1 cellular context compared by ENCODE assay signal in the genomic region with DNA sequence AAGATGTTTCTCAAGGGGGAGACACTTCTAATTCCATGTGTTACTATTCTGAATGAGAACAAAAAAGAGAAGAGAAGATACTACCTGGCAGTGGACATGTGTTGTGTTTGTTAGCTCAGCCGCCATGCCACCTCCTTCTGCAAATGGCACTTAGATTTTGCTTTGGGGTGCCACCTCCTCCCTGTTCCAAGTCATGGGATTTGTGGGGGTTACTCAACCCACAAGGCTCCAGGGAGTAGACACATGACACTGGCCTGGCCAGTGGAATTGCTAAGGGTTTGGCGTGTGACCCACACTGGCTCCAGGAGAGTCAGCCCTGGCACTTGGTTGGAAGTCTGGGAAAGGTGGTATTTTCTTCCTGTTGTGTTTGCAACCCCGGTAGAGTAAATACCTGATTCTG.
TF ChIP-seq lines count a peak whose summit lies in the region.

No MANE protein-coding gene starts in this region.

TF ChIP-seq in H1, 55 proteins besides CTCF, POLR2A, EP300 and RAD21 (continued from another document):
- no peak for TF ChIP-seq NRF1 (IDR thresholded peaks at IDR 0.05; ENCODE audit: low read depth, low read length)
- no peak for TF ChIP-seq KDM5A (IDR thresholded peaks at IDR 0.05; ENCODE audit: low read length)
- no peak for TF ChIP-seq CHD2 (IDR thresholded peaks at IDR 0.05; ENCODE audit: low read length)
- TF ChIP-seq BCL11A (IDR thresholded peaks at IDR 0.05; ENCODE audit: low read depth in 2 of 2, low read length in 2 of 2), result no peak
- no peak for TF ChIP-seq SP1 (IDR thresholded peaks at IDR 0.05; ENCODE audit: low read depth, low read length)
- TF ChIP-seq POLR2AphosphoS5 (IDR thresholded peaks at IDR 0.05; ENCODE audit: low read depth, low read length), result no peak
- no peak for TF ChIP-seq CEBPB (IDR thresholded peaks at IDR 0.05; ENCODE audit: low read depth, low read length)
